1 cellular context compared by ENCODE assay signal in the genomic region with DNA sequence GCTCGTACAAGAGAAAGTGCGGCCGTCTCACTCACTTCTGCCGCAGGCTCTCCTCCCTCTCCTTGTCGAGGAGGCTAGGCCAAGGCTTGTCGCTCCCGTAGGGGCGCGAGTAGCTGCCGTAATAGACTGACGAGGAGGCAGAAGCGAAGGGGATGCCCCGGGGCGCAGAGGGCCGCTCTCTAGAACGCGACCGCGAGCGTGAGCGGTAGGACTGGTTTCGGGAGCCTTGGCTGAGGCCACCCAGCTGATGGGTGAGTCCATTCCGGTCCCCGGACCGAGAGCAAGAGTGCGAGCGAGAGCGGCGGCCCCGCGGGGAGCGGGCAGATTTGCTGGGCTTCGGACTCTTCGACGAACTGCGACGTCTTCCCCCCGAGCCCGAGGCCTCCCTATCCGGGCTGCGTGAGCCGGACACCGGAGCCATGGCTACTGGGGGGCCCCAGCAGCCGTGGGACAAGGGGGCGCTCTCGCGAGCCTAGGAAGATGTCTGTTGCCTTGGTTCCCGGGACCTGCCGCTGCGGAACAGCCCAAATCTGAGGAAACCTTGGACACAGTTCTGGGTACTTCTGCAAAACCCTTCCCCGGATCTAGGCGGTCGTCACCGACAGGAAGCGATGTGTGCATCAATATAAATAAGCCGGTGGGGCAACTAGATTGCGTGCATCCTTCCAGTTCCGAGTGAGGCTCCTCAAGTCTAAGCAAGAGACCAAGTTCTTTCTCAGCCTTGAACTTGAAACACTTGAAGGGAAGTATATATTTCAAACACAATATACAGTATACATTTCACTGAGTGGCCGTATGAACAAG.
A peak's percentile ranks its signal among the peaks of the same experiment; 100 is the strongest.
TF ChIP-seq lines count a peak whose summit lies in the region.

A gene (minus strand): TSS at position 567 of the 804 bp plus-strand sequence. CDS start 146 bp downstream, at position 421.

TF ChIP-seq in HEK293, 187 proteins besides CTCF, POLR2A, EP300 and RAD21 (continued from another document and continues in another):
- TF ChIP-seq, protein P1, sequence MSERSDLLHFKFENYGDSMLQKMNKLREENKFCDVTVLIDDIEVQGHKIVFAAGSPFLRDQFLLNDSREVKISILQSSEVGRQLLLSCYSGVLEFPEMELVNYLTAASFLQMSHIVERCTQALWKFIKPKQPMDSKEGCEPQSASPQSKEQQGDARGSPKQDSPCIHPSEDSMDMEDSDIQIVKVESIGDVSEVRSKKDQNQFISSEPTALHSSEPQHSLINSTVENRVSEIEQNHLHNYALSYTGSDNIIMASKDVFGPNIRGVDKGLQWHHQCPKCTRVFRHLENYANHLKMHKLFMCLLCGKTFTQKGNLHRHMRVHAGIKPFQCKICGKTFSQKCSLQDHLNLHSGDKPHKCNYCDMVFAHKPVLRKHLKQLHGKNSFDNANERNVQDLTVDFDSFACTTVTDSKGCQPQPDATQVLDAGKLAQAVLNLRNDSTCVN (tag by site-specific recombination; optimal IDR thresholded peaks at IDR 0.05) = peak; percentile 80
- TF ChIP-seq, protein P2, sequence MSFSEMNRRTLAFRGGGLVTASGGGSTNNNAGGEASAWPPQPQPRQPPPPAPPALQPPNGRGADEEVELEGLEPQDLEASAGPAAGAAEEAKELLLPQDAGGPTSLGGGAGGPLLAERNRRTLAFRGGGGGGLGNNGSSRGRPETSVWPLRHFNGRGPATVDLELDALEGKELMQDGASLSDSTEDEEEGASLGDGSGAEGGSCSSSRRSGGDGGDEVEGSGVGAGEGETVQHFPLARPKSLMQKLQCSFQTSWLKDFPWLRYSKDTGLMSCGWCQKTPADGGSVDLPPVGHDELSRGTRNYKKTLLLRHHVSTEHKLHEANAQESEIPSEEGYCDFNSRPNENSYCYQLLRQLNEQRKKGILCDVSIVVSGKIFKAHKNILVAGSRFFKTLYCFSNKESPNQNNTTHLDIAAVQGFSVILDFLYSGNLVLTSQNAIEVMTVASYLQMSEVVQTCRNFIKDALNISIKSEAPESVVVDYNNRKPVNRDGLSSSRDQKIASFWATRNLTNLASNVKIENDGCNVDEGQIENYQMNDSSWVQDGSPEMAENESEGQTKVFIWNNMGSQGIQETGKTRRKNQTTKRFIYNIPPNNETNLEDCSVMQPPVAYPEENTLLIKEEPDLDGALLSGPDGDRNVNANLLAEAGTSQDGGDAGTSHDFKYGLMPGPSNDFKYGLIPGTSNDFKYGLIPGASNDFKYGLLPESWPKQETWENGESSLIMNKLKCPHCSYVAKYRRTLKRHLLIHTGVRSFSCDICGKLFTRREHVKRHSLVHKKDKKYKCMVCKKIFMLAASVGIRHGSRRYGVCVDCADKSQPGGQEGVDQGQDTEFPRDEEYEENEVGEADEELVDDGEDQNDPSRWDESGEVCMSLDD (tag by site-specific recombination; IDR thresholded peaks at IDR 0.05) = 0 out of 2 replicates have a peak, but pooled peaks have one; percentile 58
- TF ChIP-seq, protein P3, sequence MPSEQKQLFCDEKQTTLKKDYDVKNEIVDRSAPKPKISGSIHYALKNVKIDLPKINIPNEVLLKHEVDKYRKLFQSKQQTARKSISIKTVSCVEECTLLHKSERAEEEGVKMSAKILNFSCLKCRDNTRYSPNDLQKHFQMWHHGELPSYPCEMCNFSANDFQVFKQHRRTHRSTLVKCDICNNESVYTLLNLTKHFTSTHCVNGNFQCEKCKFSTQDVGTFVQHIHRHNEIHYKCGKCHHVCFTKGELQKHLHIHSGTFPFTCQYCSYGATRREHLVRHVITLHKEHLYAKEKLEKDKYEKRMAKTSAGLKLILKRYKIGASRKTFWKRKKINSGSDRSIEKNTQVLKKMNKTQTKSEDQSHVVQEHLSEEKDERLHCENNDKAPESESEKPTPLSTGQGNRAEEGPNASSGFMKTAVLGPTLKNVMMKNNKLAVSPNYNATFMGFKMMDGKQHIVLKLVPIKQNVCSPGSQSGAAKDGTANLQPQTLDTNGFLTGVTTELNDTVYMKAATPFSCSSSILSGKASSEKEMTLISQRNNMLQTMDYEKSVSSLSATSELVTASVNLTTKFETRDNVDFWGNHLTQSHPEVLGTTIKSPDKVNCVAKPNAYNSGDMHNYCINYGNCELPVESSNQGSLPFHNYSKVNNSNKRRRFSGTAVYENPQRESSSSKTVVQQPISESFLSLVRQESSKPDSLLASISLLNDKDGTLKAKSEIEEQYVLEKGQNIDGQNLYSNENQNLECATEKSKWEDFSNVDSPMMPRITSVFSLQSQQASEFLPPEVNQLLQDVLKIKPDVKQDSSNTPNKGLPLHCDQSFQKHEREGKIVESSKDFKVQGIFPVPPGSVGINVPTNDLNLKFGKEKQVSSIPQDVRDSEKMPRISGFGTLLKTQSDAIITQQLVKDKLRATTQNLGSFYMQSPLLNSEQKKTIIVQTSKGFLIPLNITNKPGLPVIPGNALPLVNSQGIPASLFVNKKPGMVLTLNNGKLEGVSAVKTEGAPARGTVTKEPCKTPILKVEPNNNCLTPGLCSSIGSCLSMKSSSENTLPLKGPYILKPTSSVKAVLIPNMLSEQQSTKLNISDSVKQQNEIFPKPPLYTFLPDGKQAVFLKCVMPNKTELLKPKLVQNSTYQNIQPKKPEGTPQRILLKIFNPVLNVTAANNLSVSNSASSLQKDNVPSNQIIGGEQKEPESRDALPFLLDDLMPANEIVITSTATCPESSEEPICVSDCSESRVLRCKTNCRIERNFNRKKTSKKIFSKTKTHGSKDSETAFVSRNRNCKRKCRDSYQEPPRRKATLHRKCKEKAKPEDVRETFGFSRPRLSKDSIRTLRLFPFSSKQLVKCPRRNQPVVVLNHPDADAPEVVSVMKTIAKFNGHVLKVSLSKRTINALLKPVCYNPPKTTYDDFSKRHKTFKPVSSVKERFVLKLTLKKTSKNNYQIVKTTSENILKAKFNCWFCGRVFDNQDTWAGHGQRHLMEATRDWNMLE (tag by site-specific recombination; conservative IDR thresholded peaks at IDR 0.05; ENCODE audit: low read depth) = peak; percentile 97
- TF ChIP-seq, protein P4, sequence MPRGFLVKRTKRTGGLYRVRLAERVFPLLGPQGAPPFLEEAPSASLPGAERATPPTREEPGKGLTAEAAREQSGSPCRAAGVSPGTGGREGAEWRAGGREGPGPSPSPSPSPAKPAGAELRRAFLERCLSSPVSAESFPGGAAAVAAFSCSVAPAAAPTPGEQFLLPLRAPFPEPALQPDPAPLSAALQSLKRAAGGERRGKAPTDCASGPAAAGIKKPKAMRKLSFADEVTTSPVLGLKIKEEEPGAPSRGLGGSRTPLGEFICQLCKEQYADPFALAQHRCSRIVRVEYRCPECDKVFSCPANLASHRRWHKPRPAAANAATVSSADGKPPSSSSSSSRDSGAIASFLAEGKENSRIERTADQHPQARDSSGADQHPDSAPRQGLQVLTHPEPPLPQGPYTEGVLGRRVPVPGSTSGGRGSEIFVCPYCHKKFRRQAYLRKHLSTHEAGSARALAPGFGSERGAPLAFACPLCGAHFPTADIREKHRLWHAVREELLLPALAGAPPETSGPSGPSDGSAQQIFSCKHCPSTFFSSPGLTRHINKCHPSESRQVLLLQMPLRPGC (tag by site-specific recombination; IDR thresholded peaks at IDR 0.05) = peak; percentile 58
- no peak for TF ChIP-seq ZNF223 (tag by site-specific recombination; IDR thresholded peaks at IDR 0.05)
- peak; percentile 32; the same call in 1 of the 2 replicates for TF ChIP-seq ZBTB48 (tag by site-specific recombination; IDR thresholded peaks at IDR 0.05)
- TF ChIP-seq ZNF654 (tag by site-specific recombination; IDR thresholded peaks at IDR 0.05; ENCODE audit: low read depth) = peak; percentile 18
- no peak for TF ChIP-seq ZNF433 (tag by site-specific recombination; IDR thresholded peaks at IDR 0.05; ENCODE audit: low read depth)
- no peak for TF ChIP-seq REPIN1 (tag by site-specific recombination; IDR thresholded peaks at IDR 0.05; ENCODE audit: low read depth)
- peak; percentile 47; the same call in 1 of the 2 replicates for TF ChIP-seq ZNF600 (tag by site-specific recombination; IDR thresholded peaks at IDR 0.05)
- no peak for TF ChIP-seq ZBTB1 (tag by site-specific recombination; IDR thresholded peaks at IDR 0.05)
- TF ChIP-seq ZNF548 (tag by site-specific recombination; IDR thresholded peaks at IDR 0.05) = no peak
- TF ChIP-seq, protein P5, sequence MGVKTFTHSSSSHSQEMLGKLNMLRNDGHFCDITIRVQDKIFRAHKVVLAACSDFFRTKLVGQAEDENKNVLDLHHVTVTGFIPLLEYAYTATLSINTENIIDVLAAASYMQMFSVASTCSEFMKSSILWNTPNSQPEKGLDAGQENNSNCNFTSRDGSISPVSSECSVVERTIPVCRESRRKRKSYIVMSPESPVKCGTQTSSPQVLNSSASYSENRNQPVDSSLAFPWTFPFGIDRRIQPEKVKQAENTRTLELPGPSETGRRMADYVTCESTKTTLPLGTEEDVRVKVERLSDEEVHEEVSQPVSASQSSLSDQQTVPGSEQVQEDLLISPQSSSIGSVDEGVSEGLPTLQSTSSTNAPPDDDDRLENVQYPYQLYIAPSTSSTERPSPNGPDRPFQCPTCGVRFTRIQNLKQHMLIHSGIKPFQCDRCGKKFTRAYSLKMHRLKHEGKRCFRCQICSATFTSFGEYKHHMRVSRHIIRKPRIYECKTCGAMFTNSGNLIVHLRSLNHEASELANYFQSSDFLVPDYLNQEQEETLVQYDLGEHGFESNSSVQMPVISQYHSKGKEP (tag by site-specific recombination; IDR thresholded peaks at IDR 0.05) = no peak
- peak; percentile 59; the same call in 1 of the 2 replicates for TF ChIP-seq OSR2 (tag by site-specific recombination; IDR thresholded peaks at IDR 0.05)
- no peak for TF ChIP-seq ZNF140 (tag by site-specific recombination; IDR thresholded peaks at IDR 0.05)
- TF ChIP-seq, protein P6, sequence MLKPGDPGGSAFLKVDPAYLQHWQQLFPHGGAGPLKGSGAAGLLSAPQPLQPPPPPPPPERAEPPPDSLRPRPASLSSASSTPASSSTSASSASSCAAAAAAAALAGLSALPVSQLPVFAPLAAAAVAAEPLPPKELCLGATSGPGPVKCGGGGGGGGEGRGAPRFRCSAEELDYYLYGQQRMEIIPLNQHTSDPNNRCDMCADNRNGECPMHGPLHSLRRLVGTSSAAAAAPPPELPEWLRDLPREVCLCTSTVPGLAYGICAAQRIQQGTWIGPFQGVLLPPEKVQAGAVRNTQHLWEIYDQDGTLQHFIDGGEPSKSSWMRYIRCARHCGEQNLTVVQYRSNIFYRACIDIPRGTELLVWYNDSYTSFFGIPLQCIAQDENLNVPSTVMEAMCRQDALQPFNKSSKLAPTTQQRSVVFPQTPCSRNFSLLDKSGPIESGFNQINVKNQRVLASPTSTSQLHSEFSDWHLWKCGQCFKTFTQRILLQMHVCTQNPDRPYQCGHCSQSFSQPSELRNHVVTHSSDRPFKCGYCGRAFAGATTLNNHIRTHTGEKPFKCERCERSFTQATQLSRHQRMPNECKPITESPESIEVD (tag by site-specific recombination; IDR thresholded peaks at IDR 0.05) = no peak
- TF ChIP-seq ZNF416 (tag by site-specific recombination; IDR thresholded peaks at IDR 0.05) = no peak
- TF ChIP-seq, protein P7, sequence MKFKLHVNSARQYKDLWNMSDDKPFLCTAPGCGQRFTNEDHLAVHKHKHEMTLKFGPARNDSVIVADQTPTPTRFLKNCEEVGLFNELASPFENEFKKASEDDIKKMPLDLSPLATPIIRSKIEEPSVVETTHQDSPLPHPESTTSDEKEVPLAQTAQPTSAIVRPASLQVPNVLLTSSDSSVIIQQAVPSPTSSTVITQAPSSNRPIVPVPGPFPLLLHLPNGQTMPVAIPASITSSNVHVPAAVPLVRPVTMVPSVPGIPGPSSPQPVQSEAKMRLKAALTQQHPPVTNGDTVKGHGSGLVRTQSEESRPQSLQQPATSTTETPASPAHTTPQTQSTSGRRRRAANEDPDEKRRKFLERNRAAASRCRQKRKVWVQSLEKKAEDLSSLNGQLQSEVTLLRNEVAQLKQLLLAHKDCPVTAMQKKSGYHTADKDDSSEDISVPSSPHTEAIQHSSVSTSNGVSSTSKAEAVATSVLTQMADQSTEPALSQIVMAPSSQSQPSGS (tag by site-specific recombination; IDR thresholded peaks at IDR 0.05; ENCODE audit: low read depth) = peak; percentile 55; the same call in 1 of the 2 replicates
- TF ChIP-seq KLF10 (tag by site-specific recombination; IDR thresholded peaks at IDR 0.05) = peak; percentile 67; the same call in 1 of the 2 replicates
- no peak for TF ChIP-seq ZNF114 (tag by site-specific recombination; IDR thresholded peaks at IDR 0.05)
- TF ChIP-seq ZNF391 (tag by site-specific recombination; IDR thresholded peaks at IDR 0.05; ENCODE audit: borderline replicate concordance, low read depth) = peak; percentile 75; the same call in 1 of the 2 replicates
- TF ChIP-seq, protein P8, sequence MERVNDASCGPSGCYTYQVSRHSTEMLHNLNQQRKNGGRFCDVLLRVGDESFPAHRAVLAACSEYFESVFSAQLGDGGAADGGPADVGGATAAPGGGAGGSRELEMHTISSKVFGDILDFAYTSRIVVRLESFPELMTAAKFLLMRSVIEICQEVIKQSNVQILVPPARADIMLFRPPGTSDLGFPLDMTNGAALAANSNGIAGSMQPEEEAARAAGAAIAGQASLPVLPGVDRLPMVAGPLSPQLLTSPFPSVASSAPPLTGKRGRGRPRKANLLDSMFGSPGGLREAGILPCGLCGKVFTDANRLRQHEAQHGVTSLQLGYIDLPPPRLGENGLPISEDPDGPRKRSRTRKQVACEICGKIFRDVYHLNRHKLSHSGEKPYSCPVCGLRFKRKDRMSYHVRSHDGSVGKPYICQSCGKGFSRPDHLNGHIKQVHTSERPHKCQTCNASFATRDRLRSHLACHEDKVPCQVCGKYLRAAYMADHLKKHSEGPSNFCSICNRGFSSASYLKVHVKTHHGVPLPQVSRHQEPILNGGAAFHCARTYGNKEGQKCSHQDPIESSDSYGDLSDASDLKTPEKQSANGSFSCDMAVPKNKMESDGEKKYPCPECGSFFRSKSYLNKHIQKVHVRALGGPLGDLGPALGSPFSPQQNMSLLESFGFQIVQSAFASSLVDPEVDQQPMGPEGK (tag by site-specific recombination; IDR thresholded peaks at IDR 0.05) = peak; percentile 93
- no peak for TF ChIP-seq ZNF48 (tag by site-specific recombination; IDR thresholded peaks at IDR 0.05)
- no peak; the same call in 1 of the 2 replicates for TF ChIP-seq ZNF2 (tag by site-specific recombination; IDR thresholded peaks at IDR 0.05)
- 0 out of 2 replicates have a peak, but pooled peaks have one; percentile 38 for TF ChIP-seq MZF1 (tag by site-specific recombination; IDR thresholded peaks at IDR 0.05; ENCODE audit: borderline replicate concordance)
- peak; percentile 86 for TF ChIP-seq ZXDB (tag by site-specific recombination; IDR thresholded peaks at IDR 0.05)
- TF ChIP-seq EGR2 (tag by site-specific recombination; IDR thresholded peaks at IDR 0.05; ENCODE audit: low read depth) = no peak
- TF ChIP-seq ZNF701 (tag by site-specific recombination; IDR thresholded peaks at IDR 0.05) = no peak
- TF ChIP-seq ZNF175 (tag by site-specific recombination; IDR thresholded peaks at IDR 0.05) = no peak
- peak; percentile 91 for TF ChIP-seq ZNF341 (tag by site-specific recombination; IDR thresholded peaks at IDR 0.05; ENCODE audit: low read depth)
- no peak for TF ChIP-seq ZNF521 (tag by site-specific recombination; IDR thresholded peaks at IDR 0.05)
- TF ChIP-seq, protein P9, sequence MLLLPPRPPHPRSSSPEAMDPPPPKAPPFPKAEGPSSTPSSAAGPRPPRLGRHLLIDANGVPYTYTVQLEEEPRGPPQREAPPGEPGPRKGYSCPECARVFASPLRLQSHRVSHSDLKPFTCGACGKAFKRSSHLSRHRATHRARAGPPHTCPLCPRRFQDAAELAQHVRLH (tag by site-specific recombination; IDR thresholded peaks at IDR 0.05) = peak; percentile 91
- TF ChIP-seq ZNF16 (tag by site-specific recombination; IDR thresholded peaks at IDR 0.05; ENCODE audit: low read depth) = no peak
- TF ChIP-seq HOXD13 (CRISPR knock-in tag; IDR thresholded peaks at IDR 0.05; ENCODE audit: borderline replicate concordance) = no peak
